ENCODE assay signal across 8 cellular contexts in the genomic region with DNA sequence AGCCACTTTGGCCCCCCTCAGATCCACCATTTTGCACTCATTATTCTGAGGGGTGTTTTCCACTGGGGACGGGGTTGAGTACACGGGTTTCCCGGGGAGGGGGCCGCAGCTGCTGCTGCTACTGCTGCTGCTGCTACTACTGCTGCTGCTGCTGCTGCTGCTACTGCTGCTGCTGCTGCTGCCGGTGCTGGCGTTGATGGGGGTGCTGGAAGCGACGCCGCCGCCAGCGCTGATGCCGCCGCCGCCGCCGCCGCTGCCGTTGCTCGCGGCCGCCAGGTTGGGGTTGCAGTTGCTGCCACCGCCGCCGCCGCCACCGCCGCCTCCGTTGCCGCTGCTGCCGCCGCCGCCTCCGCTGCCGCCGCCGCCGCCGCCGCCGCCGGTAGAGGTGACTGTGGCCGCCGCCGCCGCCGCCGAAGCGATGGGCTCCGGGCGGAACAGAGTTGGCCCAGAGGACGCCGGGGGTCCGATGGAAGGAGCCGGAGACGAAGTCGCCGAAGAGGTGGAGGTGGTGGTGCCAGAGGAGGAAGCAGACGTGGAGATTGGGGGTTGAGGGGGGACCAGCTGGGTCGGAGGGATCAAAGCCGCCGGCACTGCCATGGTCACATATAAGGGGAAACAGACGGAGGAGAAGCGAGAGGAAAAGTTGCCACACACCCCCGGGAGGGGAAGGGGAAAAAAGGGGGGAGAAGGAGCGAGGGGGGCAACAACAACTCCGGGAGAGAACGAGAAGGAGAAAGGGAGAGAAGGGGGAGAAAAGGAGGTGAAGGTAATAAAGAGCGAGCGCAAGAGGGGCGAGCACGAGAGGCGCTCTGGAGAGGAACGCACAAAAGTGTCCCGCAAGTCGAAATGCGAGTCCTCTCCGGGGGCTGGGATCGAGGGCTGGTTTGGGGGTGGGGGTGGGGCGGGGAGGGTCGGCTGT. TPM values are rescaled to one million over a fixed set of nuclear protein-coding genes. Genes with fewer than 3 reads are reported as not detected.
DNase-seq lines count a peak whose midpoint lies in the region; ATAC-seq, FAIRE-seq and TF ChIP-seq lines count a peak whose summit lies in the region.

No MANE protein-coding gene starts in this region.

- H3K9me3 ChIP-seq in NT2/D1 (ENCODE audit: insufficient read depth, low read length) = no peaks in the 10 kb centered on the region

- H3K4me1 ChIP-seq in NT2/D1 (ENCODE audit: insufficient read depth, insufficient read length) = no peaks in the 10 kb centered on the region

- H3K4me3 ChIP-seq in AG10803 (ENCODE audit: low read length) = peak overlapping the region; percentile 54
- H3K4me3 ChIP-seq in NT2/D1 (ENCODE audit: insufficient read length, low read depth) = peak overlapping the region; percentile 42
- peak overlapping the region; percentile 27 for H3K4me3 ChIP-seq in bronchial epithelial cell (ENCODE audit: low read depth, low read length)

- no peak for DNase-seq in AG10803 (ENCODE audit: low read depth)
- DNase-seq in NT2/D1 (ENCODE audit: low read depth, low spot score) = no peak
- no peak for DNase-seq in bronchial epithelial cell (ENCODE audit: low read depth)
- peak; percentile 29 to 49 for DNase-seq in left colon
- DNase-seq in stimulated activated naive CD8-positive, alpha-beta T cell treated with anti-CD3 and anti-CD28 coated beads, Interleukin-15, amount 100 ng/mL, for 72 hours = peak; percentile 19 to 27
- no peak for DNase-seq in T1000 (lab: John Stamatoyannopoulos, UW)

- intact Hi-C loops in left colon (cut with DNase I, micrococcal nuclease) = no loop called here

- H3K36me3 ChIP-seq in NT2/D1 (ENCODE audit: insufficient read depth, insufficient read length, low read length) (no peaks in the 10 kb centered on the region), bronchial epithelial cell (ENCODE audit: control insufficient read depth, insufficient read depth, low read length) (no peaks in the 10 kb centered on the region)

- H3K4me1 Mint-ChIP-seq in stimulated activated naive CD8-positive, alpha-beta T cell treated with anti-CD3 and anti-CD28 coated beads, Interleukin-15, amount 100 ng/mL, for 72 hours = peaks cover 30% of the 10 kb centered on the region

- H3K27ac Mint-ChIP-seq in stimulated activated naive CD8-positive, alpha-beta T cell treated with anti-CD3 and anti-CD28 coated beads, Interleukin-15, amount 100 ng/mL, for 72 hours = peak overlapping the region in 1 of 2 donors; percentile 35

- no peak for TF ChIP-seq CTCF in AG10803 (conservative IDR thresholded peaks at IDR 0.05; ENCODE audit: low read length)
- no peak for TF ChIP-seq CTCF in bronchial epithelial cell (IDR thresholded peaks at IDR 0.05; ENCODE audit: insufficient read depth, low read length, severe bottlenecking)

- peak; percentile 43 for ATAC-seq in GM18909 (IDR thresholded peaks at IDR 0.05; ENCODE audit: poor library complexity, unreplicated experiment)
- peak; percentile 34 for ATAC-seq in left colon
- ATAC-seq in stimulated activated naive CD8-positive, alpha-beta T cell treated with anti-CD3 and anti-CD28 coated beads, Interleukin-15, amount 100 ng/mL, for 72 hours = peak; percentile 39
- ATAC-seq in GM19452 (IDR thresholded peaks at IDR 0.05; ENCODE audit: unreplicated experiment) = no peak

- no peaks in the 10 kb centered on the region for H3K9me3 Mint-ChIP-seq in stimulated activated naive CD8-positive, alpha-beta T cell treated with anti-CD3 and anti-CD28 coated beads, Interleukin-15, amount 100 ng/mL, for 72 hours

- peaks cover 40% of the 10 kb centered on the region for H3K27me3 ChIP-seq in NT2/D1 (ENCODE audit: insufficient read depth, insufficient read length)
- H3K27me3 ChIP-seq in bronchial epithelial cell (ENCODE audit: control insufficient read depth, insufficient read depth, low read length) = peaks cover 35% of the 10 kb centered on the region

- no peak overlapping the region for H3K9ac ChIP-seq in NT2/D1 (ENCODE audit: insufficient read length, low read depth)

- H3K27me3 Mint-ChIP-seq in stimulated activated naive CD8-positive, alpha-beta T cell treated with anti-CD3 and anti-CD28 coated beads, Interleukin-15, amount 100 ng/mL, for 72 hours = peaks cover 77% of the 10 kb centered on the region

- FAIRE-seq in bronchial epithelial cell (lab: Jason Lieb, UNC) = no peak

- H3K4me3 Mint-ChIP-seq in stimulated activated naive CD8-positive, alpha-beta T cell treated with anti-CD3 and anti-CD28 coated beads, Interleukin-15, amount 100 ng/mL, for 72 hours = peak overlapping the region; percentile 79 to 84

RNA-seq across cellular contexts. Expression of gene DACH1, which starts 0.6 kb away (rescaled TPM):
- not detected in 2 replicates for total RNA-seq in bronchial epithelial cell
- total RNA-seq in left colon = 1 to 10 TPM; 5.3 to 5.4 TPM

Comparison
In these comparisons a context has a peak if more than half of its experiments do, and no peak if none do; other contexts are left out.
1. DNase-seq: peak in left colon (2 of 2) and stimulated activated naive CD8-positive, alpha-beta T cell treated with anti-CD3 and anti-CD28 coated beads, Interleukin-15, amount 100 ng/mL, for 72 hours (2 of 2); none in AG10803 (single experiment), NT2/D1 (single experiment), bronchial epithelial cell (single experiment) and T1000 (single experiment).
2. Peak in every context shown above with its lines, with median percentiles within 50 percentile points of each other: H3K4me3 ChIP-seq.